ENCODE assay signal across 21 cellular contexts in the genomic region with DNA sequence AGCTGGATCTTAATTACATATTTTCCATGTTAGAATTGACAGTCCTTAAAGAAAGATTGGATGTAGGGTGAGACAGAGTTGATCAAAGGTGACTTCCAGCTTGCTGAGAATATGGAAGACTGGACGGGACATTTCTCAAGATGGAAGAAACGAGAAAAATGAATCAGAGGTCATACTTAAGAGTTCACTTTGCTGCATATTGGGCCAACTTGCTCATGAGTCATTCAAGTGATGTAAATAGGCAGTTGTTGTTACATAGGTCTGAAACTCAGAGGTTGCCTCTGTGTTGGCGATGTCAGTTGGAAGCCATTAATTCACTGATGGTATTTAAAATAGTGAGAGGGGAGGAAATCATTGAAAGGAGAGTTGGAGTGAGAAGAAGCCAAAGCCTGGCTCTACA.
A peak's percentile ranks its signal among the peaks of the same experiment; 100 is the strongest.
DNase-seq lines count a peak whose midpoint lies in the region; ATAC-seq, FAIRE-seq and TF ChIP-seq lines count a peak whose summit lies in the region.
"Had no signal": no experiment of that assay in that cellular context is flagged by ENCODE, and none has a peak within 500 bp of the region (broad histone marks: within the 10 kb centered on the region; RNA-seq: fewer than 3 reads in every experiment).

No MANE protein-coding gene starts in this region.

- intact Hi-C loops in testis (cut with DNase I; ENCODE audit: low total_unique reads), result no loop called here

- no peaks in the 10 kb centered on the region for H3K36me3 ChIP-seq in testis (ENCODE audit: low read depth, missing control alignments)
- H3K36me3 ChIP-seq: BE2C, neural progenitor cell had no signal

- no peak overlapping the region for H3K4me3 ChIP-seq in epithelial cell of esophagus (ENCODE audit: low read length)
- no peak overlapping the region for H3K4me3 ChIP-seq in testis
- H3K4me3 ChIP-seq: neural progenitor cell had no signal

- no peak for FAIRE-seq in GM12891 (lab: Jason Lieb, UNC)

- ATAC-seq in HG03095 (IDR thresholded peaks at IDR 0.05; ENCODE audit: unreplicated experiment), result no peak
- ATAC-seq: PC-3, sciatic nerve had no signal

- H3K4me1 ChIP-seq in testis, result no peaks in the 10 kb centered on the region
- H3K4me1 ChIP-seq: BE2C had no signal

- H3K27me3 ChIP-seq in testis, result no peaks in the 10 kb centered on the region
- H3K27me3 ChIP-seq: BE2C, neural progenitor cell had no signal

- DNase-seq in ELR (ENCODE audit: low read depth), result peak; percentile 56
- peak; percentile 56 for DNase-seq in RKO (ENCODE audit: low spot score)
- DNase-seq in epithelial cell of esophagus (ENCODE audit: low read depth), result peak; percentile 65
- DNase-seq in non-pigmented ciliary epithelial cell (ENCODE audit: low read depth), result peak; percentile 22
- no peak for DNase-seq in testis
- no peak for DNase-seq in GM12891 (ENCODE audit: insufficient read length, low spot score)
- DNase-seq in AG08396 (ENCODE audit: low spot score), result no peak
- DNase-seq: activated CD4-positive, alpha-beta T cell treated with anti-CD3 and anti-CD28 coated beads, Interleukin-2, amount 50 U/mL, for 48 hours; activated naive CD8-positive, alpha-beta T cell treated with anti-CD3 and anti-CD28 coated beads for 36 hours; activated T-cell treated with anti-CD3 and anti-CD28 coated beads, Interleukin-2, amount 50 U/mL, for 24 hours; BE2C; central memory CD4-positive, alpha-beta T cell; head of caudate nucleus; NCI-H2081; NCI-H526; PC-3; stimulated activated CD4-positive, alpha-beta T cell treated with anti-CD3 and anti-CD28 coated beads, Interleukin-4, amount 100 ng/mL, for 24 hours; stimulated activated CD8-positive, alpha-beta memory T cell treated with anti-CD3 and anti-CD28 coated beads, Interleukin-4, amount 100 ng/mL, for 48 hours had no signal

- H3K27ac ChIP-seq in testis, result no peak overlapping the region
- H3K27ac ChIP-seq: neural progenitor cell had no signal

- H3K9me3 ChIP-seq in testis, result no peaks in the 10 kb centered on the region
- H3K9me3 ChIP-seq: BE2C had no signal

- TF ChIP-seq POLR2A in testis (IDR thresholded peaks at IDR 0.05) (no peak), GM12891 (IDR thresholded peaks at IDR 0.05; ENCODE audit: low read depth, low read length) (no peak)

- 96 to 99% methylated on average over 3 of the region's 3 CpGs for WGBS in testis, 2 donors

- no peak for TF ChIP-seq CTCF in epithelial cell of esophagus (IDR thresholded peaks at IDR 0.05; ENCODE audit: insufficient read depth, low read depth, low read length, missing control alignments)
- no peak for TF ChIP-seq CTCF in testis (IDR thresholded peaks at IDR 0.05)

TF ChIP-seq in GM12891, 5 proteins besides CTCF, POLR2A, EP300 and RAD21:
- TF ChIP-seq SPI1 (IDR thresholded peaks at IDR 0.05; ENCODE audit: low read depth, low read length), result no peak
- TF ChIP-seq POU2F2 (IDR thresholded peaks at IDR 0.05; ENCODE audit: low read depth, low read length), result no peak
- TF ChIP-seq PAX5 (IDR thresholded peaks at IDR 0.05; ENCODE audit: insufficient read depth, low read length, severe bottlenecking), result no peak
- TF ChIP-seq POLR2AphosphoS5 (IDR thresholded peaks at IDR 0.05; ENCODE audit: low read depth, low read length), result no peak
- no peak for TF ChIP-seq TAF1 (IDR thresholded peaks at IDR 0.05; ENCODE audit: low read depth, low read length)

Comparison
In these comparisons a context has a peak if more than half of its experiments do, and no peak if none do; other contexts are left out.
1. DNase-seq: peak in ELR (single experiment), RKO (single experiment), epithelial cell of esophagus (single experiment) and non-pigmented ciliary epithelial cell (single experiment); none in testis (single experiment), GM12891 (single experiment) and AG08396 (single experiment).